9 cellular contexts compared by ENCODE assay signal in the genomic region with DNA sequence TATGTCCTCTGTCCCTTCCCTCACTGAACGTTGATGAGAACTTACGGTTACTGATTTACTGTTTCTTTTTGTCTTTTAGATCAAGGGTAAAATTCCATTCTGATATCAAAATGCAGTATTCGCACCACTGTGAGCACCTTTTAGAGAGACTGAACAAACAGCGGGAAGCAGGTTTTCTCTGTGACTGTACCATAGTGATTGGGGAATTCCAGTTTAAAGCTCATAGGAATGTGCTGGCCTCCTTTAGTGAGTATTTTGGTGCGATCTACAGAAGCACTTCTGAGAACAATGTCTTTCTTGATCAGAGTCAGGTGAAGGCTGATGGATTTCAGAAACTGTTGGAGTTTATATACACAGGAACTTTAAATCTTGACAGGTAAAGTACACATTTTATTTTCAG. TPM values are rescaled to one million over a fixed set of nuclear protein-coding genes. Genes with fewer than 3 reads are reported as not detected.
DNase-seq lines count a peak whose midpoint lies in the region; ATAC-seq, FAIRE-seq and TF ChIP-seq lines count a peak whose summit lies in the region.
"Had no signal": no experiment of that assay in that cellular context is flagged by ENCODE, and none has a peak within 500 bp of the region (broad histone marks: within the 10 kb centered on the region; RNA-seq: fewer than 3 reads in every experiment).

No MANE protein-coding gene starts in this region.

- POLR2A ChIA-PET in SK-N-SH (lab: Yijun Ruan, JAX), result interaction anchor here (1.0 kb wide), 1 partner anchor 204 kb away, joined by 3 read pairs; no protein-coding TSS in a partner anchor
- POLR2A ChIA-PET in activated CD4-positive, alpha-beta memory T cell treated with anti-CD3 and anti-CD28 coated beads for 36 hours (lab: Charles Lee), result interaction anchor here (0.7 to 3.5 kb wide), 3 partner anchors 11 to 407 kb away, joined by 3 to 34 read pairs (median 3); a partner anchor contains a TSS

- H4K20me1 ChIP-seq in SK-N-SH (ENCODE audit: insufficient read depth), result 0 out of 2 replicates have a peak, but pooled peaks cover 4% of the 10 kb centered on the region

- H3K27me3 Mint-ChIP-seq in activated CD4-positive, alpha-beta memory T cell treated with anti-CD3 and anti-CD28 coated beads for 36 hours, result no peaks in the 10 kb centered on the region
- no peaks in the 10 kb centered on the region for H3K27me3 Mint-ChIP-seq in stimulated activated naive B cell treated with anti-CD40 and anti-IgM and Interleukin-4, amounts not matched to agents 10 μg/mL and 1 μg/mL and 100 μg/mL, for 72 hours

- H3F3A ChIP-seq in SK-N-SH (replicated peaks; ENCODE audit: insufficient read depth), result peaks cover 30% of the 10 kb centered on the region

- no peak for DNase-seq in SK-N-SH
- no peak for DNase-seq in activated CD4-positive, alpha-beta memory T cell treated with anti-CD3 and anti-CD28 coated beads for 36 hours
- DNase-seq in stimulated activated naive B cell treated with anti-CD40 and anti-IgM and Interleukin-4, amounts not matched to agents 10 μg/mL and 1 μg/mL and 100 μg/mL, for 72 hours, result no peak
- DNase-seq in frontal cortex (ENCODE audit: low spot score in 2 of 2), result no peak
- DNase-seq in NCI-H2107 (lab: John Stamatoyannopoulos, UW), result no peak
- no peak for DNase-seq in NCI-H2171 (lab: John Stamatoyannopoulos, UW)

- ATAC-seq in SK-N-SH treated with all-trans-retinoic acid at 6 μM for 48 hours, result no peak
- ATAC-seq in stimulated activated naive B cell treated with anti-CD40 and anti-IgM and Interleukin-4, amounts not matched to agents 10 μg/mL and 1 μg/mL and 100 μg/mL, for 72 hours (replicated peaks), result no peak

- no peaks in the 10 kb centered on the region for H3K9me2 ChIP-seq in SK-N-SH

- 29% methylated on average over 5 of the region's 5 CpGs for WGBS in SK-N-SH (ENCODE audit: low lambda C conversion rate)

- no peaks in the 10 kb centered on the region for H3K27me3 ChIP-seq in SK-N-SH (ENCODE audit: insufficient read depth)
- H3K27me3 ChIP-seq in iPS-15b (ENCODE audit: control insufficient read depth, insufficient read depth, low read length), result no peaks in the 10 kb centered on the region

- H3K9ac ChIP-seq in SK-N-SH, result peak overlapping the region; percentile 92
- H3K9ac ChIP-seq in iPS-15b (ENCODE audit: low read depth, low read length), result no peak overlapping the region

- intact Hi-C loops in activated CD4-positive, alpha-beta memory T cell treated with anti-CD3 and anti-CD28 coated beads for 36 hours (cut with micrococcal nuclease), result no loop called here

- no peak for FAIRE-seq in frontal cortex (lab: Jason Lieb, UNC)
- FAIRE-seq: A204.1 had no signal

- H3K27ac Mint-ChIP-seq in activated CD4-positive, alpha-beta memory T cell treated with anti-CD3 and anti-CD28 coated beads for 36 hours, result peak overlapping the region; percentile 97
- peak overlapping the region; percentile 99 for H3K27ac Mint-ChIP-seq in stimulated activated naive B cell treated with anti-CD40 and anti-IgM and Interleukin-4, amounts not matched to agents 10 μg/mL and 1 μg/mL and 100 μg/mL, for 72 hours

- peaks cover 39 to 46% of the 10 kb centered on the region in 2 experiments for H3K36me3 ChIP-seq in SK-N-SH (replicated peaks in 1 of 2; ENCODE audit: control insufficient read depth in 1 of 2, insufficient read depth in 2 of 2, low read length in 1 of 2)
- H3K36me3 ChIP-seq in iPS-15b (ENCODE audit: control insufficient read depth, insufficient read depth, low read length), result peaks cover 3% of the 10 kb centered on the region

- peak overlapping the region; percentile 100 for H3K4me3 ChIP-seq in SK-N-SH (ENCODE audit: low read depth in 2 of 2, low read length in 1 of 2)
- H3K4me3 ChIP-seq in iPS-15b (ENCODE audit: low read depth, low read length), result peak overlapping the region; percentile 95

- peaks cover 52% of the 10 kb centered on the region for H3K79me2 ChIP-seq in SK-N-SH (ENCODE audit: insufficient read depth)

- peaks cover 31% of the 10 kb centered on the region for H3K36me3 Mint-ChIP-seq in activated CD4-positive, alpha-beta memory T cell treated with anti-CD3 and anti-CD28 coated beads for 36 hours
- H3K36me3 Mint-ChIP-seq in stimulated activated naive B cell treated with anti-CD40 and anti-IgM and Interleukin-4, amounts not matched to agents 10 μg/mL and 1 μg/mL and 100 μg/mL, for 72 hours, result peaks cover 19 to 50% of the 10 kb centered on the region in 2 donors

- CTCF ChIA-PET in SK-N-SH (lab: Yijun Ruan, JAX), result interaction anchor here (1.0 to 3.1 kb wide), 3 partner anchors 11 to 29 kb away, joined by 3 to 13 read pairs (median 3); no protein-coding TSS in a partner anchor
- CTCF ChIA-PET in activated CD4-positive, alpha-beta memory T cell treated with anti-CD3 and anti-CD28 coated beads for 36 hours (lab: Charles Lee), result interaction anchor here (0.6 kb wide), 1 partner anchor 24 kb away, joined by 3 read pairs; no protein-coding TSS in a partner anchor

- no peak for TF ChIP-seq CTCF in SK-N-SH (IDR thresholded peaks at IDR 0.05)

- no peak for TF ChIP-seq EP300 in SK-N-SH (IDR thresholded peaks at IDR 0.05; ENCODE audit: borderline replicate concordance in 1 of 2, low read depth in 1 of 2, low read length in 1 of 2)

- H3K9me3 ChIP-seq in SK-N-SH (no peaks in the 10 kb centered on the region), iPS-15b (ENCODE audit: control insufficient read depth, insufficient read depth, low read length) (no peaks in the 10 kb centered on the region)

- H3K4me1 Mint-ChIP-seq in activated CD4-positive, alpha-beta memory T cell treated with anti-CD3 and anti-CD28 coated beads for 36 hours (ENCODE audit: low read depth), result peaks cover 44% of the 10 kb centered on the region
- H3K4me1 Mint-ChIP-seq in stimulated activated naive B cell treated with anti-CD40 and anti-IgM and Interleukin-4, amounts not matched to agents 10 μg/mL and 1 μg/mL and 100 μg/mL, for 72 hours, result peaks cover 18 to 50% of the 10 kb centered on the region in 2 donors

- H2AFZ ChIP-seq in SK-N-SH (ENCODE audit: low read depth), result no peak overlapping the region

- H3K4me3 Mint-ChIP-seq in activated CD4-positive, alpha-beta memory T cell treated with anti-CD3 and anti-CD28 coated beads for 36 hours, result peak overlapping the region; percentile 96
- H3K4me3 Mint-ChIP-seq in stimulated activated naive B cell treated with anti-CD40 and anti-IgM and Interleukin-4, amounts not matched to agents 10 μg/mL and 1 μg/mL and 100 μg/mL, for 72 hours, result peak overlapping the region; percentile 95 to 100

- TF ChIP-seq RAD21 in SK-N-SH (IDR thresholded peaks at IDR 0.05; ENCODE audit: low read length), result no peak

- H3K4me1 ChIP-seq in SK-N-SH (ENCODE audit: control insufficient read depth in 1 of 2, insufficient read depth in 2 of 2, low read depth in 1 of 2, low read length in 1 of 2) (peaks cover 4 to 10% of the 10 kb centered on the region in 2 experiments; a peak in 3 of 4 replicates), iPS-15b (ENCODE audit: control insufficient read depth, insufficient read depth, low read length) (peaks cover 9% of the 10 kb centered on the region)

- no peaks in the 10 kb centered on the region for H3K9me3 Mint-ChIP-seq in activated CD4-positive, alpha-beta memory T cell treated with anti-CD3 and anti-CD28 coated beads for 36 hours
- H3K9me3 Mint-ChIP-seq in stimulated activated naive B cell treated with anti-CD40 and anti-IgM and Interleukin-4, amounts not matched to agents 10 μg/mL and 1 μg/mL and 100 μg/mL, for 72 hours, result no peaks in the 10 kb centered on the region

- H3K4me2 ChIP-seq in SK-N-SH, result peak overlapping the region; percentile 93

- H3K27ac ChIP-seq in SK-N-SH (ENCODE audit: low read depth in 2 of 2, low read length in 1 of 2), result peak overlapping the region in 1 of 2 experiments; percentile 22; a peak in 2 of 4 replicates

TF ChIP-seq in SK-N-SH, 30 proteins besides CTCF, POLR2A, EP300 and RAD21:
- TF ChIP-seq GABPA (IDR thresholded peaks at IDR 0.05; ENCODE audit: low read depth), result no peak
- no peak for TF ChIP-seq JUND (IDR thresholded peaks at IDR 0.05)
- TF ChIP-seq RFX5 (IDR thresholded peaks at IDR 0.05; ENCODE audit: low read length), result no peak
- TF ChIP-seq RXRA (IDR thresholded peaks at IDR 0.05; ENCODE audit: borderline replicate concordance, low read depth), result no peak

TF ChIP-seq in SK-N-SH treated with all-trans-retinoic acid at 6 μM for 48 hours, 23 proteins besides CTCF, POLR2A, EP300 and RAD21 (continues in another document):
- no peak for TF ChIP-seq GLIS3 (CRISPR knock-in tag; IDR thresholded peaks at IDR 0.05)
- no peak for TF ChIP-seq ESRRG (CRISPR knock-in tag; IDR thresholded peaks at IDR 0.05)
- TF ChIP-seq ZFP30 (CRISPR knock-in tag; IDR thresholded peaks at IDR 0.05), result no peak
- TF ChIP-seq ZNF565 (CRISPR knock-in tag; conservative IDR thresholded peaks at IDR 0.05; ENCODE audit: low read depth), result no peak
- TF ChIP-seq OSR1 (CRISPR knock-in tag; IDR thresholded peaks at IDR 0.05), result no peak
- TF ChIP-seq BACH2 (CRISPR knock-in tag; IDR thresholded peaks at IDR 0.05; ENCODE audit: borderline replicate concordance), result no peak
- TF ChIP-seq SNAI2 (CRISPR knock-in tag; IDR thresholded peaks at IDR 0.05), result no peak

RNA-seq across cellular contexts. Expression of a gene that starts 1.0 kb away (rescaled TPM):
- 9.7 and 11.2 TPM in 2 replicates for polyA plus RNA-seq in SK-N-SH (2012; rRNA removed)
- polyA plus RNA-seq in SK-N-SH (2012; cell fraction: cytosol; rRNA removed), result 9.8 and 10.5 TPM in 2 replicates
- 10.8 and 21.0 TPM in 2 replicates for polyA plus RNA-seq in SK-N-SH (2012; cell fraction: nucleus; rRNA removed)
- 10 to 100 TPM; 12.8 to 14.0 TPM for total RNA-seq in activated CD4-positive, alpha-beta memory T cell treated with anti-CD3 and anti-CD28 coated beads for 36 hours
- 44.4 TPM for total RNA-seq in frontal cortex

RNA-seq across cellular contexts. Expression of a gene that starts 4.8 kb away (rescaled TPM):
- polyA plus RNA-seq in SK-N-SH (2012; rRNA removed), result 1.2 and 1.6 TPM in 2 replicates
- 1.5 and 1.8 TPM in 2 replicates for polyA plus RNA-seq in SK-N-SH (2012; cell fraction: cytosol; rRNA removed)
- 0.60 and 0.67 TPM in 2 replicates for polyA plus RNA-seq in SK-N-SH (2012; cell fraction: nucleus; rRNA removed)
- 1 to 10 TPM in 1 of 2 experiments, under 1 TPM in 1; 0.76 to 1.0 TPM for total RNA-seq in activated CD4-positive, alpha-beta memory T cell treated with anti-CD3 and anti-CD28 coated beads for 36 hours
- total RNA-seq in frontal cortex, result 3.3 TPM

RNA-seq across cellular contexts. Expression of a gene that starts 9.3 kb away (rescaled TPM):
- polyA plus RNA-seq in SK-N-SH (2012; rRNA removed), result 0.32 and 0.64 TPM in 2 replicates
- polyA plus RNA-seq in SK-N-SH (2012; cell fraction: cytosol; rRNA removed), result 0.12 TPM in 1 of 2 replicates, not detected in the other
- polyA plus RNA-seq in SK-N-SH (2012; cell fraction: nucleus; rRNA removed), result 1.1 and 1.2 TPM in 2 replicates
- 10 to 100 TPM; 11.5 to 19.2 TPM for total RNA-seq in activated CD4-positive, alpha-beta memory T cell treated with anti-CD3 and anti-CD28 coated beads for 36 hours
- 61.1 TPM for total RNA-seq in frontal cortex

RNA-seq across cellular contexts. Expression of a gene that starts 38.5 kb away (rescaled TPM):
- not detected in 2 replicates for polyA plus RNA-seq in SK-N-SH (2012; rRNA removed)
- 0.01 and 0.03 TPM in 2 replicates for polyA plus RNA-seq in SK-N-SH (2012; cell fraction: cytosol; rRNA removed)
- polyA plus RNA-seq in SK-N-SH (2012; cell fraction: nucleus; rRNA removed), result 0.04 and 0.06 TPM in 2 replicates
- total RNA-seq in activated CD4-positive, alpha-beta memory T cell treated with anti-CD3 and anti-CD28 coated beads for 36 hours, result under 1 TPM in 1 of 2 experiments, not detected in 1; 0.14 TPM
- total RNA-seq in frontal cortex, result 0.82 TPM

RNA-seq across cellular contexts. Expression of a gene that starts 38.5 kb away (rescaled TPM):
- 1.6 and 2.6 TPM in 2 replicates for polyA plus RNA-seq in SK-N-SH (2012; rRNA removed)
- 2.2 and 2.3 TPM in 2 replicates for polyA plus RNA-seq in SK-N-SH (2012; cell fraction: cytosol; rRNA removed)
- 1.4 and 2.9 TPM in 2 replicates for polyA plus RNA-seq in SK-N-SH (2012; cell fraction: nucleus; rRNA removed)
- total RNA-seq in activated CD4-positive, alpha-beta memory T cell treated with anti-CD3 and anti-CD28 coated beads for 36 hours, result 1 to 10 TPM; 2.8 to 2.9 TPM
- total RNA-seq in frontal cortex, result 5.3 TPM
